In the genomic region with DNA sequence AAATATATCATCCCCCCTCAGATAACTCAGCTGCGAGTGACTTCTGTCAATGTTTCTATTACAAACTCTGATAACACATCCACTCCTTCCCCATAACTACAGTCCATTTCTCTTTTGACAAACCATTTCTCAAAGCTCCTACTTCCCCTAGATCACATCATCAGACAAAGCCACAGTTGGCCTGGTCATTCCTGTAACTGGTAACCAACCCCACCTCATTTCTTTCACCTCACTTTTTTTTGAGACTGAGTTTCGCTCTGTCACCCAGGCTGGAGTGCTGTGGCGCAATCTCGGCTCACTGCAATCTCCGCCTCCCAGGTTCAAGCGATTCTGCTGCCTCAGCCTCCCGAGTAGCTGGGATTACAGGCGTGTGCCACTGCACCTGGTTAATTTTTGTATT, we compare ENCODE assay signal across 1 cellular context.
TF ChIP-seq lines count a peak whose summit lies in the region.
"Not testable (repeated sequence)": the region's sequence is repeated elsewhere in the genome, so short reads cannot be mapped to it uniquely, and the experiment has no call there.

No MANE protein-coding gene starts in this region.

TF ChIP-seq in HepG2, 621 proteins besides CTCF, POLR2A, EP300 and RAD21:
- TF ChIP-seq NBN (conservative IDR thresholded peaks at IDR 0.05) (0 out of 2 replicates have a peak, but pooled peaks have one; percentile 27), ZNF282 (IDR thresholded peaks at IDR 0.05; ENCODE audit: partially characterized antibody) (peak; percentile 89), FOXP1 (IDR thresholded peaks at IDR 0.05) (peak; percentile 18; the same call in 1 of the 2 replicates), SOX6 (IDR thresholded peaks at IDR 0.05) (0 out of 2 replicates have a peak, but pooled peaks have one; percentile 43), ZNF563 (CRISPR knock-in tag; IDR thresholded peaks at IDR 0.05) (0 out of 2 replicates have a peak, but pooled peaks have one; percentile 24), CEBPG (CRISPR knock-in tag; IDR thresholded peaks at IDR 0.05) (peak; percentile 38; the same call in 1 of the 2 replicates)
- not testable (repeated sequence) for TF ChIP-seq FOXP1, SOX6 (CRISPR knock-in tag; IDR thresholded peaks at IDR 0.05)
